ENCODE assay signal across 27 cellular contexts in genomic region chr16:17519041-17519440, GRCh38. TPM values are rescaled to one million over a fixed set of nuclear protein-coding genes. Genes with fewer than 3 reads are reported as not detected.
DNase-seq lines count a peak whose midpoint lies in the region; ATAC-seq and TF ChIP-seq lines count a peak whose summit lies in the region.
"Had no signal": no experiment of that assay in that cellular context is flagged by ENCODE, and none has a peak within 500 bp of the region (broad histone marks: within the 10 kb centered on the region; RNA-seq: fewer than 3 reads in every experiment).

No MANE protein-coding gene starts in this region.

- peak; percentile 72 for DNase-seq in ELR (ENCODE audit: low read depth)
- DNase-seq in T-helper 17 cell = no peak
- peak; percentile 61 to 76 for DNase-seq in foreskin fibroblast
- DNase-seq in aorta = no peak
- DNase-seq in posterior vena cava (ENCODE audit: low spot score) = no peak
- DNase-seq in medulla oblongata (ENCODE audit: extremely low spot score) = no peak
- DNase-seq: activated CD4-positive, alpha-beta T cell treated with anti-CD3 and anti-CD28 coated beads, Interleukin-2, amount 50 U/mL, for 48 hours; activated CD4-positive, CD25-positive, alpha-beta regulatory T cell; activated CD8-positive, alpha-beta memory T cell treated with anti-CD3 and anti-CD28 coated beads, Interleukin-2, amount 50 U/mL, for 48 hours; CD8-positive, alpha-beta memory T cell; cerebellar nuclear complex; erythroblast; NCI-H1436; NCI-H446 treated with DMSO at 0.1 percent for 48 hours; OCI-M1; posterior cingulate gyrus; SW 1271 had no signal

- no peak for TF ChIP-seq CTCF in foreskin fibroblast (IDR thresholded peaks at IDR 0.05; ENCODE audit: low read depth, low read length)

- no peaks in the 10 kb centered on the region for H3K9me3 ChIP-seq in T-helper 17 cell (ENCODE audit: control insufficient read depth, low read length, poor library complexity, severe bottlenecking)
- no peaks in the 10 kb centered on the region for H3K9me3 ChIP-seq in aorta (ENCODE audit: control insufficient read depth, low read length)
- H3K9me3 ChIP-seq: thoracic aorta, vagina had no signal

- H3K27ac ChIP-seq in aorta (ENCODE audit: low read depth in 1 of 2, low read length in 2 of 2) = no peak overlapping the region
- H3K27ac ChIP-seq: neural progenitor cell, skin epidermis, thoracic aorta had no signal

- no peaks in the 10 kb centered on the region for H3K27me3 ChIP-seq in aorta (ENCODE audit: control insufficient read depth in 1 of 2, insufficient read depth in 2 of 2, low read length in 1 of 2)
- H3K27me3 ChIP-seq: neural progenitor cell, vagina had no signal

- 47 to 55% methylated on average over 2 of the region's 2 CpGs for WGBS in aorta, 2 donors

- H3K36me3 ChIP-seq in aorta (ENCODE audit: control insufficient read depth in 1 of 2, insufficient read depth in 2 of 2, low read length in 1 of 2) = no peaks in the 10 kb centered on the region
- H3K36me3 ChIP-seq: neural progenitor cell, thoracic aorta, vagina had no signal

- H3K4me3 ChIP-seq in foreskin fibroblast (ENCODE audit: low read depth in 1 of 2, low read length in 2 of 2) = no peak overlapping the region
- no peak overlapping the region for H3K4me3 ChIP-seq in aorta (ENCODE audit: low read length in 2 of 2)
- H3K4me3 ChIP-seq: GM23338, neural progenitor cell, skin epidermis, thoracic aorta, vagina had no signal

- peaks cover 5% of the 10 kb centered on the region for H3K4me1 Mint-ChIP-seq in T-helper 17 cell
- H3K4me1 Mint-ChIP-seq: CD8-positive, alpha-beta memory T cell; GM23338; neural progenitor cell; stimulated activated effector memory CD8-positive, alpha-beta T cell treated with anti-CD3 and anti-CD28 coated beads, Interleukin-12 subunit alpha, Interleukin-12 subunit beta, amount 100 ng/mL, for 72 hours had no signal

- no peak for ATAC-seq in T-helper 17 cell
- peak; percentile 65 for ATAC-seq in aorta (ENCODE audit: low FRiP score)
- no peak for ATAC-seq in GM21529 (IDR thresholded peaks at IDR 0.05; ENCODE audit: unreplicated experiment)
- ATAC-seq: activated naive CD4-positive, alpha-beta T cell treated with anti-CD3 and anti-CD28 coated beads, Interleukin-2, amount 50 U/mL, for 72 hours; GM23338; Right ventricle myocardium inferior; stimulated activated effector memory CD8-positive, alpha-beta T cell treated with anti-CD3 and anti-CD28 coated beads, Interleukin-12 subunit alpha, Interleukin-12 subunit beta, amount 100 ng/mL, for 72 hours had no signal

- peak overlapping the region; percentile 53 for H3K27ac Mint-ChIP-seq in T-helper 17 cell
- H3K27ac Mint-ChIP-seq: activated naive CD4-positive, alpha-beta T cell treated with anti-CD3 and anti-CD28 coated beads, Interleukin-2, amount 50 U/mL, for 72 hours; activated T-helper 2 cell treated with anti-CD3 and anti-CD28 coated beads, Interferon-gamma antibody, Interleukin-2, Interleukin-4, amounts not matched to agents 10 μg/mL and 5 μg/mL and 100 μg/mL, durations not matched to agents 14 hours and 24 hours and 36 hours; GM23338; neural progenitor cell; stimulated activated effector memory CD8-positive, alpha-beta T cell treated with anti-CD3 and anti-CD28 coated beads, Interleukin-12 subunit alpha, Interleukin-12 subunit beta, amount 100 ng/mL, for 72 hours had no signal

- H3K4me1 ChIP-seq in aorta (ENCODE audit: control insufficient read depth in 1 of 2, insufficient read depth in 2 of 2, low read length in 2 of 2) = no peaks in the 10 kb centered on the region
- H3K4me1 ChIP-seq: neural progenitor cell, vagina had no signal

- H3K27me3 Mint-ChIP-seq in T-helper 17 cell = peaks cover 58% of the 10 kb centered on the region

- intact Hi-C loops in aorta (cut with DNase I) (no loop called here), posterior vena cava (cut with DNase I) (no loop called here)

- H3K36me3 Mint-ChIP-seq in T-helper 17 cell (ENCODE audit: low read depth) = peaks cover 5% of the 10 kb centered on the region
- H3K36me3 Mint-ChIP-seq: activated naive CD4-positive, alpha-beta T cell treated with anti-CD3 and anti-CD28 coated beads, Interleukin-2, amount 50 U/mL, for 72 hours; neural progenitor cell; stimulated activated effector memory CD8-positive, alpha-beta T cell treated with anti-CD3 and anti-CD28 coated beads, Interleukin-12 subunit alpha, Interleukin-12 subunit beta, amount 100 ng/mL, for 72 hours had no signal

- H3K4me3 Mint-ChIP-seq in T-helper 17 cell = no peak overlapping the region
- H3K4me3 Mint-ChIP-seq: CD8-positive, alpha-beta memory T cell; GM23338; neural progenitor cell; stimulated activated effector memory CD8-positive, alpha-beta T cell treated with anti-CD3 and anti-CD28 coated beads, Interleukin-12 subunit alpha, Interleukin-12 subunit beta, amount 100 ng/mL, for 72 hours had no signal

RNA-seq across cellular contexts. Expression of gene XYLT1, which starts 48.3 kb away (rescaled TPM):
- 10 to 100 TPM; 33.8 to 57.3 TPM for total RNA-seq in T-helper 17 cell
- 10 to 100 TPM; 15.0 to 15.9 TPM for total RNA-seq in aorta
- polyA plus RNA-seq in aorta = 1 to 10 TPM; 1.3 to 2.2 TPM
- total RNA-seq in posterior vena cava = 10 to 100 TPM; 32.4 to 33.1 TPM

Comparison
In these comparisons a context has a peak if more than half of its experiments do, and no peak if none do; other contexts are left out.
1. DNase-seq: peak in ELR (single experiment) and foreskin fibroblast (2 of 2); none in T-helper 17 cell (0 of 3), aorta (0 of 2), posterior vena cava (single experiment) and medulla oblongata (single experiment).